ENCODE assay signal across 26 cellular contexts in the genomic region with DNA sequence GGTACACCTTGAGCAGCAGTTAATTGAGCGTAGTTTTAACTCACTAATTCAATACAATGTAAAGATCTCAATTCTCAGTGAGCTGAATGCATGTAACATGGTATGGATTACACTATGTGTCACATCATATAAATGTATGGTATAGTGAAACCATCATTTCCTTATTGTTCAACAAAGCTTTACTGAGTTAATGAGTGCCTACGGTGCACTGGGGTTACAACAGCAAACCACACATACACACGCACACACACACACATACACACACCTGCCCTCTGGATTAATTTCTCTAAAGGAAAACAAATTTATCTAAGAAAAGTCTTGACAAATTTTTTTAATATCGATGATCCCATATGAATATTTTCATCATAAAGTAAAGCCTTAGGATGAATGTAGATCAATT.
"Had no signal": no experiment of that assay in that cellular context is flagged by ENCODE, and none has a peak within 500 bp of the region (broad histone marks: within the 10 kb centered on the region; RNA-seq: fewer than 3 reads in every experiment).

No MANE protein-coding gene starts in this region.

- H3K4me3 Mint-ChIP-seq: naive thymus-derived CD4-positive, alpha-beta T cell; natural killer cell; nephron; neural progenitor cell; stimulated activated effector memory CD8-positive, alpha-beta T cell treated with anti-CD3 and anti-CD28 coated beads, Interleukin-12 subunit alpha, Interleukin-12 subunit beta, amount 100 ng/mL, for 72 hours; stimulated activated naive B cell treated with anti-CD40 and anti-IgM and Interleukin-4, amounts not matched to agents 10 μg/mL and 1 μg/mL and 100 μg/mL, for 72 hours; stimulated activated naive CD8-positive, alpha-beta T cell treated with anti-CD3 and anti-CD28 coated beads, Interleukin-15, Interleukin-2, amounts not matched to agents 100 ng/mL and 50 ng/mL, for 24 hours; type B pancreatic cell had no signal

- H3K27me3 ChIP-seq: neural progenitor cell, right lobe of liver, sigmoid colon, stomach, thyroid gland, tibial nerve, upper lobe of right lung, uterus had no signal

- DNase-seq: naive thymus-derived CD4-positive, alpha-beta T cell; natural killer cell; occipital lobe; pancreas; right cardiac atrium; right lobe of liver; sigmoid colon; small intestine; stimulated activated CD4-positive, alpha-beta T cell treated with anti-CD3 and anti-CD28 coated beads, Interleukin-15, amount 100 ng/mL, for 24 hours; stimulated activated CD4-positive, alpha-beta T cell treated with anti-CD3 and anti-CD28 coated beads, Interleukin-2, amount 100 ng/mL, for 24 hours; stimulated activated CD4-positive, alpha-beta T cell treated with anti-CD3 and anti-CD28 coated beads, Interleukin-2, amount 100 ng/mL, for 48 hours; stimulated activated CD4-positive, alpha-beta T cell treated with anti-CD3 and anti-CD28 coated beads, Interleukin-4, amount 100 ng/mL, for 24 hours; stimulated activated naive B cell treated with anti-CD40 and anti-IgM and Interleukin-4, amounts not matched to agents 10 μg/mL and 1 μg/mL and 100 μg/mL, for 72 hours; stimulated activated naive CD4-positive, alpha-beta T cell treated with Interleukin-2 at 50 U/mL for 16 hours; stomach; thyroid gland; upper lobe of right lung; uterus had no signal

- H3K4me1 Mint-ChIP-seq: naive thymus-derived CD4-positive, alpha-beta T cell; natural killer cell; stimulated activated effector memory CD8-positive, alpha-beta T cell treated with anti-CD3 and anti-CD28 coated beads, Interleukin-12 subunit alpha, Interleukin-12 subunit beta, amount 100 ng/mL, for 72 hours; stimulated activated naive B cell treated with anti-CD40 and anti-IgM and Interleukin-4, amounts not matched to agents 10 μg/mL and 1 μg/mL and 100 μg/mL, for 72 hours had no signal

- H3K4me1 ChIP-seq: neural progenitor cell, pancreas, prostate gland, sigmoid colon, stomach, thyroid gland, upper lobe of right lung, uterus had no signal

- H3K4me3 ChIP-seq: neural progenitor cell, pancreas, prostate gland, right lobe of liver, sigmoid colon, stomach, thoracic aorta, thyroid gland, tibial nerve, upper lobe of right lung, uterus had no signal

- H3K9me3 Mint-ChIP-seq: natural killer cell; nephron; neural progenitor cell; stimulated activated naive B cell treated with anti-CD40 and anti-IgM and Interleukin-4, amounts not matched to agents 10 μg/mL and 1 μg/mL and 100 μg/mL, for 72 hours; type B pancreatic cell had no signal

- ATAC-seq: naive thymus-derived CD4-positive, alpha-beta T cell; natural killer cell; pancreas; right cardiac atrium; right lobe of liver; stimulated activated effector memory CD8-positive, alpha-beta T cell treated with anti-CD3 and anti-CD28 coated beads, Interleukin-12 subunit alpha, Interleukin-12 subunit beta, amount 100 ng/mL, for 72 hours; stimulated activated naive B cell treated with anti-CD40 and anti-IgM and Interleukin-4, amounts not matched to agents 10 μg/mL and 1 μg/mL and 100 μg/mL, for 72 hours; upper lobe of right lung had no signal

- H2AFZ ChIP-seq: neural progenitor cell had no signal

- H3K36me3 Mint-ChIP-seq: naive thymus-derived CD4-positive, alpha-beta T cell; natural killer cell; neural progenitor cell; stimulated activated effector memory CD8-positive, alpha-beta T cell treated with anti-CD3 and anti-CD28 coated beads, Interleukin-12 subunit alpha, Interleukin-12 subunit beta, amount 100 ng/mL, for 72 hours; stimulated activated naive B cell treated with anti-CD40 and anti-IgM and Interleukin-4, amounts not matched to agents 10 μg/mL and 1 μg/mL and 100 μg/mL, for 72 hours; type B pancreatic cell had no signal

- H3K27me3 Mint-ChIP-seq: naive thymus-derived CD4-positive, alpha-beta T cell; stimulated activated naive B cell treated with anti-CD40 and anti-IgM and Interleukin-4, amounts not matched to agents 10 μg/mL and 1 μg/mL and 100 μg/mL, for 72 hours; stimulated activated naive CD8-positive, alpha-beta T cell treated with anti-CD3 and anti-CD28 coated beads, Interleukin-15, Interleukin-2, amounts not matched to agents 100 ng/mL and 50 ng/mL, for 24 hours had no signal

- H3K9me3 ChIP-seq: pancreas, prostate gland, right lobe of liver, sigmoid colon, stomach, thoracic aorta, thyroid gland, tibial nerve, upper lobe of right lung, uterus had no signal

- H3K27ac Mint-ChIP-seq: naive thymus-derived CD4-positive, alpha-beta T cell; natural killer cell; nephron; neural progenitor cell; stimulated activated effector memory CD8-positive, alpha-beta T cell treated with anti-CD3 and anti-CD28 coated beads, Interleukin-12 subunit alpha, Interleukin-12 subunit beta, amount 100 ng/mL, for 72 hours; stimulated activated naive B cell treated with anti-CD40 and anti-IgM and Interleukin-4, amounts not matched to agents 10 μg/mL and 1 μg/mL and 100 μg/mL, for 72 hours; stimulated activated naive CD8-positive, alpha-beta T cell treated with anti-CD3 and anti-CD28 coated beads, Interleukin-15, Interleukin-2, amounts not matched to agents 100 ng/mL and 50 ng/mL, for 24 hours; type B pancreatic cell had no signal

- H3K27ac ChIP-seq: neural progenitor cell, pancreas, prostate gland, right lobe of liver, sigmoid colon, stomach, thoracic aorta, thyroid gland, tibial nerve, upper lobe of right lung, uterus had no signal

- H3K4me2 ChIP-seq: neural progenitor cell had no signal

- H3K36me3 ChIP-seq: neural progenitor cell, pancreas, prostate gland, right lobe of liver, sigmoid colon, stomach, thoracic aorta, thyroid gland, tibial nerve, upper lobe of right lung, uterus had no signal
